2 cellular contexts compared by ENCODE assay signal in the genomic region with DNA sequence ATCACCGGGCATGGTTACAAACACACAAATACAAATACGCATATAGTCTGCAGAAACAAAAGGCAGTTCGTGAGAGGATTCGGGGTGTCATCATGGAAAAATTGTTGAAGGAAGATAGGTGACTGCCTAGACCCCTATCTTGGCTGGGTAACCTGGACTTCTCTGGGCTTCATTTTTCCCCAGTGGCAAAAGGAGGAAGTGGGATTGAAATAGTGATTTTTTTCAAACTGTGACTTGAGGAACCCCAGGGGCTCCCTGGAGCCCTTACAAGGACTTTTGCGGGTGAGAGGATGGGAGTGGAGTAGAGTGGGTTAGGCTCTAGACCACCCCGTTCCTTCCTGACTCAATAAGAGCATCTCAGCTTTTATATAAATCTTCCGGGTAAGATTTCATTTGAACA.
TF ChIP-seq lines count a peak whose summit lies in the region.

No MANE protein-coding gene starts in this region.

TF ChIP-seq in GM23338, 12 proteins besides CTCF, POLR2A, EP300 and RAD21:
- TF ChIP-seq, protein P1, sequence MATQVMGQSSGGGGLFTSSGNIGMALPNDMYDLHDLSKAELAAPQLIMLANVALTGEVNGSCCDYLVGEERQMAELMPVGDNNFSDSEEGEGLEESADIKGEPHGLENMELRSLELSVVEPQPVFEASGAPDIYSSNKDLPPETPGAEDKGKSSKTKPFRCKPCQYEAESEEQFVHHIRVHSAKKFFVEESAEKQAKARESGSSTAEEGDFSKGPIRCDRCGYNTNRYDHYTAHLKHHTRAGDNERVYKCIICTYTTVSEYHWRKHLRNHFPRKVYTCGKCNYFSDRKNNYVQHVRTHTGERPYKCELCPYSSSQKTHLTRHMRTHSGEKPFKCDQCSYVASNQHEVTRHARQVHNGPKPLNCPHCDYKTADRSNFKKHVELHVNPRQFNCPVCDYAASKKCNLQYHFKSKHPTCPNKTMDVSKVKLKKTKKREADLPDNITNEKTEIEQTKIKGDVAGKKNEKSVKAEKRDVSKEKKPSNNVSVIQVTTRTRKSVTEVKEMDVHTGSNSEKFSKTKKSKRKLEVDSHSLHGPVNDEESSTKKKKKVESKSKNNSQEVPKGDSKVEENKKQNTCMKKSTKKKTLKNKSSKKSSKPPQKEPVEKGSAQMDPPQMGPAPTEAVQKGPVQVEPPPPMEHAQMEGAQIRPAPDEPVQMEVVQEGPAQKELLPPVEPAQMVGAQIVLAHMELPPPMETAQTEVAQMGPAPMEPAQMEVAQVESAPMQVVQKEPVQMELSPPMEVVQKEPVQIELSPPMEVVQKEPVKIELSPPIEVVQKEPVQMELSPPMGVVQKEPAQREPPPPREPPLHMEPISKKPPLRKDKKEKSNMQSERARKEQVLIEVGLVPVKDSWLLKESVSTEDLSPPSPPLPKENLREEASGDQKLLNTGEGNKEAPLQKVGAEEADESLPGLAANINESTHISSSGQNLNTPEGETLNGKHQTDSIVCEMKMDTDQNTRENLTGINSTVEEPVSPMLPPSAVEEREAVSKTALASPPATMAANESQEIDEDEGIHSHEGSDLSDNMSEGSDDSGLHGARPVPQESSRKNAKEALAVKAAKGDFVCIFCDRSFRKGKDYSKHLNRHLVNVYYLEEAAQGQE (IDR thresholded peaks at IDR 0.05; ENCODE audit: unreplicated experiment) = no peak
- TF ChIP-seq JUNB (IDR thresholded peaks at IDR 0.05; ENCODE audit: unreplicated experiment) (no peak), ZNF114 (CRISPR knock-in tag; IDR thresholded peaks at IDR 0.05) (no peak), EZH2phosphoT487 (IDR thresholded peaks at IDR 0.05; ENCODE audit: unreplicated experiment) (no peak), NANOG (IDR thresholded peaks at IDR 0.05; ENCODE audit: borderline replicate concordance) (no peak), EZH2 (IDR thresholded peaks at IDR 0.05; ENCODE audit: low read depth, unreplicated experiment) (no peak), STAT1 (IDR thresholded peaks at IDR 0.05; ENCODE audit: unreplicated experiment) (no peak), CREB1 (CRISPR knock-in tag; IDR thresholded peaks at IDR 0.05; ENCODE audit: low read depth) (no peak), POLR2AphosphoS5 (IDR thresholded peaks at IDR 0.05; ENCODE audit: low read depth) (no peak), ZNF331 (CRISPR knock-in tag; IDR thresholded peaks at IDR 0.05; ENCODE audit: low read depth) (no peak)
- TF ChIP-seq, protein P2, sequence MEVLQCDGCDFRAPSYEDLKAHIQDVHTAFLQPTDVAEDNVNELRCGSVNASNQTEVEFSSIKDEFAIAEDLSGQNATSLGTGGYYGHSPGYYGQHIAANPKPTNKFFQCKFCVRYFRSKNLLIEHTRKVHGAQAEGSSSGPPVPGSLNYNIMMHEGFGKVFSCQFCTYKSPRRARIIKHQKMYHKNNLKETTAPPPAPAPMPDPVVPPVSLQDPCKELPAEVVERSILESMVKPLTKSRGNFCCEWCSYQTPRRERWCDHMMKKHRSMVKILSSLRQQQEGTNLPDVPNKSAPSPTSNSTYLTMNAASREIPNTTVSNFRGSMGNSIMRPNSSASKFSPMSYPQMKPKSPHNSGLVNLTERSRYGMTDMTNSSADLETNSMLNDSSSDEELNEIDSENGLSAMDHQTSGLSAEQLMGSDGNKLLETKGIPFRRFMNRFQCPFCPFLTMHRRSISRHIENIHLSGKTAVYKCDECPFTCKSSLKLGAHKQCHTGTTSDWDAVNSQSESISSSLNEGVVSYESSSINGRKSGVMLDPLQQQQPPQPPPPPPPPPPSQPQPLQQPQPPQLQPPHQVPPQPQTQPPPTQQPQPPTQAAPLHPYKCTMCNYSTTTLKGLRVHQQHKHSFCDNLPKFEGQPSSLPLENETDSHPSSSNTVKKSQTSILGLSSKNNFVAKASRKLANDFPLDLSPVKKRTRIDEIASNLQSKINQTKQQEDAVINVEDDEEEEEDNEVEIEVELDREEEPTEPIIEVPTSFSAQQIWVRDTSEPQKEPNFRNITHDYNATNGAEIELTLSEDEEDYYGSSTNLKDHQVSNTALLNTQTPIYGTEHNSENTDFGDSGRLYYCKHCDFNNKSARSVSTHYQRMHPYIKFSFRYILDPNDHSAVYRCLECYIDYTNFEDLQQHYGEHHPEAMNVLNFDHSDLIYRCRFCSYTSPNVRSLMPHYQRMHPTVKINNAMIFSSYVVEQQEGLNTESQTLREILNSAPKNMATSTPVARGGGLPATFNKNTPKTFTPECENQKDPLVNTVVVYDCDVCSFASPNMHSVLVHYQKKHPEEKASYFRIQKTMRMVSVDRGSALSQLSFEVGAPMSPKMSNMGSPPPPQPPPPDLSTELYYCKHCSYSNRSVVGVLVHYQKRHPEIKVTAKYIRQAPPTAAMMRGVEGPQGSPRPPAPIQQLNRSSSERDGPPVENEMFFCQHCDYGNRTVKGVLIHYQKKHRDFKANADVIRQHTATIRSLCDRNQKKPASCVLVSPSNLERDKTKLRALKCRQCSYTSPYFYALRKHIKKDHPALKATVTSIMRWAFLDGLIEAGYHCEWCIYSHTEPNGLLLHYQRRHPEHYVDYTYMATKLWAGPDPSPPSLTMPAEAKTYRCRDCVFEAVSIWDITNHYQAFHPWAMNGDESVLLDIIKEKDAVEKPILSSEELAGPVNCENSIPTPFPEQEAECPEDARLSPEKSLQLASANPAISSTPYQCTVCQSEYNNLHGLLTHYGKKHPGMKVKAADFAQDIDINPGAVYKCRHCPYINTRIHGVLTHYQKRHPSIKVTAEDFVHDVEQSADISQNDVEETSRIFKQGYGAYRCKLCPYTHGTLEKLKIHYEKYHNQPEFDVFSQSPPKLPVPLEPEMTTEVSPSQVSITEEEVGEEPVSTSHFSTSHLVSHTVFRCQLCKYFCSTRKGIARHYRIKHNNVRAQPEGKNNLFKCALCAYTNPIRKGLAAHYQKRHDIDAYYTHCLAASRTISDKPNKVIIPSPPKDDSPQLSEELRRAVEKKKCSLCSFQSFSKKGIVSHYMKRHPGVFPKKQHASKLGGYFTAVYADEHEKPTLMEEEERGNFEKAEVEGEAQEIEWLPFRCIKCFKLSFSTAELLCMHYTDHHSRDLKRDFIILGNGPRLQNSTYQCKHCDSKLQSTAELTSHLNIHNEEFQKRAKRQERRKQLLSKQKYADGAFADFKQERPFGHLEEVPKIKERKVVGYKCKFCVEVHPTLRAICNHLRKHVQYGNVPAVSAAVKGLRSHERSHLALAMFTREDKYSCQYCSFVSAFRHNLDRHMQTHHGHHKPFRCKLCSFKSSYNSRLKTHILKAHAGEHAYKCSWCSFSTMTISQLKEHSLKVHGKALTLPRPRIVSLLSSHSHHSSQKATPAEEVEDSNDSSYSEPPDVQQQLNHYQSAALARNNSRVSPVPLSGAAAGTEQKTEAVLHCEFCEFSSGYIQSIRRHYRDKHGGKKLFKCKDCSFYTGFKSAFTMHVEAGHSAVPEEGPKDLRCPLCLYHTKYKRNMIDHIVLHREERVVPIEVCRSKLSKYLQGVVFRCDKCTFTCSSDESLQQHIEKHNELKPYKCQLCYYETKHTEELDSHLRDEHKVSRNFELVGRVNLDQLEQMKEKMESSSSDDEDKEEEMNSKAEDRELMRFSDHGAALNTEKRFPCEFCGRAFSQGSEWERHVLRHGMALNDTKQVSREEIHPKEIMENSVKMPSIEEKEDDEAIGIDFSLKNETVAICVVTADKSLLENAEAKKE (CRISPR knock-in tag; IDR thresholded peaks at IDR 0.05) = no peak
TF ChIP-seq in GM23338: peak in this region for 0.

TF ChIP-seq in SK-N-SH, 30 proteins besides CTCF, POLR2A, EP300 and RAD21 (continued from another document):
- TF ChIP-seq, protein P1 (IDR thresholded peaks at IDR 0.05; ENCODE audit: low read depth, low read length) = no peak
- no peak for TF ChIP-seq FOXJ3 (CRISPR knock-in tag; IDR thresholded peaks at IDR 0.05)
- TF ChIP-seq YY1 (IDR thresholded peaks at IDR 0.05; ENCODE audit: low read depth) = no peak
- TF ChIP-seq MXI1 (IDR thresholded peaks at IDR 0.05; ENCODE audit: low read depth, low read length) = no peak
- no peak for TF ChIP-seq JUND (IDR thresholded peaks at IDR 0.05)
- no peak for TF ChIP-seq RFX5 (IDR thresholded peaks at IDR 0.05; ENCODE audit: low read length)
- TF ChIP-seq GATA2 (CRISPR knock-in tag; IDR thresholded peaks at IDR 0.05) = no peak
- no peak for TF ChIP-seq SIN3A (IDR thresholded peaks at IDR 0.05; ENCODE audit: borderline replicate concordance, low read depth, low read length)
